Comparison of ENCODE assay signal across 8 cellular contexts in the genomic region with DNA sequence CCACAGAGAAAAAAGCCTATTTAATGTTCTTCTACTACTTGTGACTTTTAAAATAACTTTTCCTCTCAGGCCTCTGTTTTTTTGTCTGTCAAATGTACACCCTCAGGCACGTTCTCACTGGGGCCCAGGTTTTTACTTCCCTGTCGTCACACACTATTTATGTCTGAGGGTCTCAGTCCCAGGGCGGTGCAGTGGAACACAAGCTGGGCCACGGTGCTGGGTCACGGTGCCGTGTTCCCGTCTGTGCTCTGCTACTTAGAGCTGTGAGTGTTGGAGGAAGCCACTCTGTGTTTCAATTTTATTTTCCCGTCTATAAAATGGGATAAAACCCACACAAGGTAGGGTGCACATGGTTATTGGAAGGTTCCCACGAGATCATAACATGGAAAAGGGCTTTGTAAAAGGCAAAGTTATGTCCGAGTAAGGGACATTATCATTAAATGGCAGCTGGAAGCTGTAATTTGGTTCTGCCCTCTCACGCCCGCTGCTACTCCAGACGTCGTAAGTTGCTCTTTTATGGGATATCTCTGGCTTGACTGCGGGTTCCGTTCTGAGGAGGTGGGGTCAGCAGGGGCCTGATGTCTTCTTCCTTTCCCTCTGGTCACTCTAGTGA. TPM values are rescaled to one million over a fixed set of nuclear protein-coding genes. Genes with fewer than 3 reads are reported as not detected.
DNase-seq lines count a peak whose midpoint lies in the region; ATAC-seq and TF ChIP-seq lines count a peak whose summit lies in the region.

No MANE protein-coding gene starts in this region.

- POLR2A ChIA-PET in AG04450 (lab: Yijun Ruan, JAX) = interaction anchor here (0.6 to 1.7 kb wide), 3 partner anchors 15 to 58 kb away, joined by 3 read pairs; no protein-coding TSS in a partner anchor

- no peak for ATAC-seq in central memory CD8-positive, alpha-beta T cell (replicated peaks; ENCODE audit: extremely low read depth, poor library complexity, severe bottlenecking)
- no peak for ATAC-seq in GM18858 (IDR thresholded peaks at IDR 0.05; ENCODE audit: unreplicated experiment)

- peaks cover 17% of the 10 kb centered on the region for H3K36me3 Mint-ChIP-seq in central memory CD8-positive, alpha-beta T cell (ENCODE audit: insufficient read depth)
- H3K36me3 Mint-ChIP-seq in mesothelial cell of epicardium = peaks cover 7% of the 10 kb centered on the region

- peak overlapping the region; percentile 92 for H3K27ac Mint-ChIP-seq in central memory CD8-positive, alpha-beta T cell (ENCODE audit: low read depth)
- H3K27ac Mint-ChIP-seq in mesothelial cell of epicardium = peak overlapping the region; percentile 91

- DNase-seq in AG04450 (ENCODE audit: low read depth, low spot score) (no peak), LNCaP clone FGC (ENCODE audit: low read depth) (no peak), mesothelial cell of epicardium (ENCODE audit: low spot score in 2 of 2, unreplicated experiment in 2 of 2) (no peak), DMS79 treated with DMSO at 0.1 percent for 48 hours (lab: John Stamatoyannopoulos, UW) (no peak), NCI-H524 treated with DMSO at 0.1 percent for 48 hours (lab: John Stamatoyannopoulos, UW) (no peak), cortex of kidney (lab: John Stamatoyannopoulos, UW) (no peak)
- DNase-seq in central memory CD8-positive, alpha-beta T cell (ENCODE audit: low spot score in 2 of 2) = no peak

- H3K4me3 ChIP-seq in AG04450 (ENCODE audit: low read depth, low read length) (peak overlapping the region; percentile 68), LNCaP clone FGC (ENCODE audit: low read depth, low read length) (peak overlapping the region; percentile 62)

- CTCF ChIA-PET in AG04450 (lab: Charles Lee) = interaction anchor here (1.0 to 2.5 kb wide), 3 partner anchors 13 to 34 kb away, joined by 3 to 9 read pairs (median 5); no protein-coding TSS in a partner anchor

- H3K4me1 Mint-ChIP-seq in central memory CD8-positive, alpha-beta T cell = peaks cover 35% of the 10 kb centered on the region
- peaks cover 55% of the 10 kb centered on the region for H3K4me1 Mint-ChIP-seq in mesothelial cell of epicardium

- H3K27me3 ChIP-seq in AG04450 (ENCODE audit: control insufficient read depth, insufficient read depth, low read length) = no peaks in the 10 kb centered on the region

- H3K9me3 ChIP-seq in AG04450 (ENCODE audit: control insufficient read depth, insufficient read depth, low read length) = no peaks in the 10 kb centered on the region; the same call in 1 of the 2 replicates

- H3K9me3 Mint-ChIP-seq in central memory CD8-positive, alpha-beta T cell = no peaks in the 10 kb centered on the region
- H3K9me3 Mint-ChIP-seq in mesothelial cell of epicardium = no peaks in the 10 kb centered on the region

- TF ChIP-seq CTCF in AG04450 (IDR thresholded peaks at IDR 0.05; ENCODE audit: low read depth, low read length) (no peak), LNCaP clone FGC (IDR thresholded peaks at IDR 0.05; ENCODE audit: control insufficient read depth, extremely low read depth, insufficient read depth) (no peak), mesothelial cell of epicardium (IDR thresholded peaks at IDR 0.05; ENCODE audit: unreplicated experiment) (no peak)

- H3K27ac ChIP-seq in AG04450 (ENCODE audit: low read depth, low read length) = peak overlapping the region; percentile 73

- peak overlapping the region; percentile 96 for H3K4me3 Mint-ChIP-seq in central memory CD8-positive, alpha-beta T cell
- H3K4me3 Mint-ChIP-seq in mesothelial cell of epicardium = peak overlapping the region; percentile 74

- no peaks in the 10 kb centered on the region for H3K27me3 Mint-ChIP-seq in central memory CD8-positive, alpha-beta T cell
- no peaks in the 10 kb centered on the region for H3K27me3 Mint-ChIP-seq in mesothelial cell of epicardium (ENCODE audit: low read depth)

RNA-seq across cellular contexts. Expression of a gene that starts 25.1 kb away (rescaled TPM):
- 2.2 and 3.0 TPM in 2 replicates for polyA plus RNA-seq in AG04450 (2011; rRNA removed)
- polyA minus RNA-seq in AG04450 (2011; rRNA and poly(A)+ RNA removed) = 1.1 and 2.0 TPM in 2 replicates
- 13.3 to 14.9 TPM (median 14.8 TPM) in 3 replicates for total RNA-seq in mesothelial cell of epicardium

RNA-seq across cellular contexts. Expression of a gene that starts 35.7 kb away (rescaled TPM):
- 28.4 and 38.3 TPM in 2 replicates for polyA plus RNA-seq in AG04450 (2011; rRNA removed)
- 21.4 and 22.8 TPM in 2 replicates for polyA minus RNA-seq in AG04450 (2011; rRNA and poly(A)+ RNA removed)
- 147 to 149 TPM (median 148 TPM) in 3 replicates for total RNA-seq in mesothelial cell of epicardium

RNA-seq across cellular contexts. Expression of a gene that starts 46.2 kb away (rescaled TPM):
- not detected in 2 replicates for polyA plus RNA-seq in AG04450 (2011; rRNA removed)
- polyA minus RNA-seq in AG04450 (2011; rRNA and poly(A)+ RNA removed) = not detected in 2 replicates
- not detected in 3 replicates for total RNA-seq in mesothelial cell of epicardium
